ENCODE assay signal across 8 cellular contexts in genomic region chr10:45298556-45298955, GRCh38. TPM values are rescaled to one million over a fixed set of nuclear protein-coding genes. Genes with fewer than 3 reads are reported as not detected.
"Had no signal": no experiment of that assay in that cellular context is flagged by ENCODE, and none has a peak within 500 bp of the region (broad histone marks: within the 10 kb centered on the region; RNA-seq: fewer than 3 reads in every experiment).

No MANE protein-coding gene starts in this region.

RNA-seq across cellular contexts. Expression of gene OR13A1, which starts 16.9 kb away (rescaled TPM):
- total RNA-seq: activated T-helper 2 cell treated with anti-CD3 and anti-CD28 coated beads, Interferon-gamma antibody, Interleukin-2, Interleukin-4, amounts not matched to agents 10 μg/mL and 5 μg/mL and 100 μg/mL, durations not matched to agents 14 hours and 24 hours and 36 hours; gastroesophageal sphincter; kidney epithelial cell; left lung; lung microvascular endothelial cell; sciatic nerve; T-helper 1 cell treated with Interleukin-12 subunit alpha and Interleukin-12 subunit beta and Interleukin-4 antibody, amounts not matched to agents 30 ng/mL and 1 ng/mL, for 36 hours had no signal
- polyA plus RNA-seq: ovary had no signal
